In the genomic region with DNA sequence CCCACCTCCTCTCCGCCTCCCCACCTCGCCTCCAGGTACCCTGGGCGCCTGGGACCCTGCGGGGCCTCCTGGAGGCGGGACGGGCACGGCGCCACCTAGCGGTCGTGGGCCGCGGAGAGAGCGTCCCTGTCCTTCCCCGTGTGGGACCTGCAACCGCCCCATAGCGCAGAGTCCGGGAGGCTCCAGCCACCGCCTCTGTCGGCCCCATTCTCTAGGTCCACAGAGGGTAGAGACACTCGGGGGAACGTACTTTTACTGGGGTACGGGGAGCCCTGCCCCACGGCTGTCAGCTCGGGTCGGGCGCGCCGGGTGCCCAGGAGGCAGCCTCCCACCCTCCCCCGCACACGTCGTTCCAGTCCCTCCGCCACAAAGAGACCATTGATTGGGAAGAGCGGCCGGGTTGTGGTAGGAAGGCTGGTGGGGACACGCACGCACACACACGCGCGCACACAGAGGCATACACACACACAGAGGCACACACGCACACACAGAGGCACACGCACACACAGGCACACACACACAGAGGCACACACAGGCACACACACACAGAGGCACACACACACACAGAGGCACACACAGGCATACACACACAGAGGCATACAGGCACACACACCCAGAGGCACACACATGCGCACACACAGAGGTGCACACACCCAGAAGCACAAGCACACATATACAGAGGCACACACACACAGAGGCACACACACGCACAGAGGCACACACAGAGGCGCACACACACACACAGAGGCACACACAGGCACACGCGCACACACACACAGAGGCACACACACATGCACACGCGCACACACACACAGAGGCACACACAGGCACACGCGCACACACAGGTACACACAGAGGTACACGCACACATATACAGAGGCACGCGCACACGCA, we compare ENCODE assay signal across 8 cellular contexts. TPM values are rescaled to one million over a fixed set of nuclear protein-coding genes. Genes with fewer than 3 reads are reported as not detected.
DNase-seq lines count a peak whose midpoint lies in the region; ATAC-seq and TF ChIP-seq lines count a peak whose summit lies in the region.

No MANE protein-coding gene starts in this region.

- no peak for TF ChIP-seq POLR2A in suprapubic skin (IDR thresholded peaks at IDR 0.05)

- H3K9me3 Mint-ChIP-seq in natural killer cell, result no peaks in the 10 kb centered on the region

- H3K4me3 Mint-ChIP-seq in natural killer cell, result no peak overlapping the region

- H3K27ac ChIP-seq in Karpas-422 (ENCODE audit: low read length) (no peak overlapping the region), suprapubic skin (no peak overlapping the region)

- H3K4me3 ChIP-seq in GM06990 (replicated peaks; ENCODE audit: low read depth, low read length), result no peak overlapping the region
- no peak overlapping the region for H3K4me3 ChIP-seq in Karpas-422 (ENCODE audit: low read length)
- peak overlapping the region; percentile 34 for H3K4me3 ChIP-seq in suprapubic skin

- no peak overlapping the region for H3K4me2 ChIP-seq in Karpas-422 (ENCODE audit: low read depth, low read length, poor library complexity, severe bottlenecking)

- H2AFZ ChIP-seq in Karpas-422 (ENCODE audit: low read length), result no peak overlapping the region

- no peaks in the 10 kb centered on the region for H4K20me1 ChIP-seq in Karpas-422 (ENCODE audit: insufficient read depth, low read depth, low read length)

- WGBS in suprapubic skin, result 26% methylated on average over 14 of the region's 54 CpGs

- peaks cover 6 to 16% of the 10 kb centered on the region in 2 donors for H3K4me1 Mint-ChIP-seq in natural killer cell

- no peaks in the 10 kb centered on the region for H3K36me3 ChIP-seq in GM06990 (ENCODE audit: control insufficient read depth, insufficient read depth, low read length)
- no peaks in the 10 kb centered on the region for H3K36me3 ChIP-seq in Karpas-422 (ENCODE audit: insufficient read depth, low read length)
- H3K36me3 ChIP-seq in suprapubic skin, result no peaks in the 10 kb centered on the region

- TF ChIP-seq EP300 in suprapubic skin (IDR thresholded peaks at IDR 0.05), result no peak

- no peaks in the 10 kb centered on the region for H3K79me2 ChIP-seq in Karpas-422 (ENCODE audit: low read length)

- peak; percentile 59 for DNase-seq in GM06990 (ENCODE audit: extremely low read depth, insufficient read length)
- peak; percentile 65 for DNase-seq in Karpas-422
- peak; percentile 57 for DNase-seq in activated T-cell treated with anti-CD3 and anti-CD28 coated beads for 1 hour (ENCODE audit: low read depth)
- peak; percentile 51 for DNase-seq in natural killer cell
- no peak for DNase-seq in suprapubic skin (ENCODE audit: low spot score in 2 of 2)

- no peak overlapping the region for H3K9ac ChIP-seq in Karpas-422 (ENCODE audit: low read length)

- H3K36me3 Mint-ChIP-seq in natural killer cell, result no peaks in the 10 kb centered on the region

- no peak overlapping the region for H3K27ac Mint-ChIP-seq in natural killer cell

- no peaks in the 10 kb centered on the region for H3K9me2 ChIP-seq in Karpas-422 (replicated peaks; ENCODE audit: insufficient read depth, low read length)

- peaks cover 59 to 65% of the 10 kb centered on the region in 2 donors for H3K27me3 Mint-ChIP-seq in natural killer cell (ENCODE audit: low read depth in 2 of 2)

- H3K9me3 ChIP-seq in Karpas-422 (ENCODE audit: low read length), result no peaks in the 10 kb centered on the region
- H3K9me3 ChIP-seq in suprapubic skin, result no peaks in the 10 kb centered on the region

- peak; percentile 69 for ATAC-seq in esophagus mucosa
- ATAC-seq in natural killer cell, result peak; percentile 69 to 85 (median 83)
- no peak for ATAC-seq in GM19467 (IDR thresholded peaks at IDR 0.05; ENCODE audit: unreplicated experiment)
- no peak for ATAC-seq in HG02885 (IDR thresholded peaks at IDR 0.05; ENCODE audit: poor library complexity, unreplicated experiment)

- H3K27me3 ChIP-seq in GM06990 (replicated peaks; ENCODE audit: control insufficient read depth, insufficient read depth, low read length) (no peaks in the 10 kb centered on the region; the same call in 1 of the 2 replicates), Karpas-422 (ENCODE audit: low read length) (no peaks in the 10 kb centered on the region), suprapubic skin (peaks cover 20% of the 10 kb centered on the region)

- peak; percentile 88 for TF ChIP-seq CTCF in GM06990 (IDR thresholded peaks at IDR 0.05; ENCODE audit: insufficient read depth, low read length, poor library complexity, severe bottlenecking)
- peak; percentile 77 for TF ChIP-seq CTCF in natural killer cell (IDR thresholded peaks at IDR 0.05)
- peak in 1 of 2 donors; percentile 88 for TF ChIP-seq CTCF in suprapubic skin (IDR thresholded peaks at IDR 0.05)

- no peaks in the 10 kb centered on the region for H3K4me1 ChIP-seq in Karpas-422 (ENCODE audit: low read length)
- peaks cover 27% of the 10 kb centered on the region for H3K4me1 ChIP-seq in suprapubic skin

- intact Hi-C loops in natural killer cell (cut with micrococcal nuclease), result loop anchor here (2.0 kb wide), 1 partner anchor 75 kb away; no protein-coding TSS in a partner anchor

RNA-seq across cellular contexts. Expression of a gene that starts 12.6 kb away (rescaled TPM):
- 0.04 TPM in 1 of 2 replicates, not detected in the other for total RNA-seq in Karpas-422 (2014; rRNA removed; shearing (Covaris generic); ENCODE audit: low replicate concordance)
- 299 TPM for total RNA-seq in esophagus mucosa
- total RNA-seq in natural killer cell, result 10 to 100 TPM in 1 of 3 donors, 1 to 10 TPM in 2; 5.8 to 18.8 (median 7.8) TPM
- total RNA-seq in suprapubic skin, result 100 to 1,000 TPM; 112 to 176 (median 164) TPM

Comparison
In these comparisons a context has a peak if more than half of its experiments do, and no peak if none do; other contexts are left out.
1. DNase-seq: peak in GM06990 (single experiment), Karpas-422 (single experiment), activated T-cell treated with anti-CD3 and anti-CD28 coated beads for 1 hour (single experiment) and natural killer cell (single experiment); none in suprapubic skin (0 of 2).
2. ATAC-seq: peak in esophagus mucosa (single experiment) and natural killer cell (3 of 3); none in GM19467 (single experiment) and HG02885 (single experiment).
3. RNA of a gene that starts 12.6 kb away (total RNA-seq): 299 TPM in esophagus mucosa (single experiment) and 112 to 176 TPM in suprapubic skin; 5.8 to 18.8 TPM in natural killer cell and 0.04 TPM in Karpas-422; every median in the first group is over 4 times any median in the second.